Comparison of ENCODE assay signal across 17 cellular contexts in genomic region chr17:21373696-21374454, GRCh38. TPM values are rescaled to one million over a fixed set of nuclear protein-coding genes. Genes with fewer than 3 reads are reported as not detected.
"Had no signal": no experiment of that assay in that cellular context is flagged by ENCODE, and none has a peak within 500 bp of the region (broad histone marks: within the 10 kb centered on the region; RNA-seq: fewer than 3 reads in every experiment).

No MANE protein-coding gene starts in this region.

- H3K36me3 ChIP-seq: cardiac muscle cell, heart right ventricle, tibial artery had no signal

- DNase-seq: activated CD4-positive, alpha-beta memory T cell treated with anti-CD3 and anti-CD28 coated beads, Interleukin-2, amount 10 ng/mL, durations not matched to agents 7 days and 5 days; activated CD4-positive, alpha-beta T cell treated with anti-CD3 and anti-CD28 coated beads, Interleukin-2, amount 10 ng/mL, durations not matched to agents 24 days and 14 days; activated effector memory CD4-positive, alpha-beta T cell treated with anti-CD3 and anti-CD28 coated beads, Interleukin-2, amount 50 U/mL, for 16 hours; activated naive CD4-positive, alpha-beta T cell treated with anti-CD3 and anti-CD28 coated beads, Interleukin-2, amount 10 ng/mL, durations not matched to agents 7 days and 5 days; activated T-cell treated with anti-CD3 and anti-CD28 coated beads, Interleukin-2, amount 50 U/mL, for 72 hours; amygdala; heart right ventricle; islet precursor cell; left colon; mesenchymal stem cell; nephron progenitor cell; retina; stimulated activated CD4-positive, alpha-beta T cell treated with anti-CD3 and anti-CD28 coated beads, Interleukin-4, amount 100 ng/mL, for 4 hours; T-helper 2 cell; tibial artery had no signal

- H3K27ac Mint-ChIP-seq: activated CD4-positive, alpha-beta memory T cell treated with anti-CD3 and anti-CD28 coated beads, Interleukin-2, amount 10 ng/mL, durations not matched to agents 7 days and 5 days; activated CD4-positive, alpha-beta T cell treated with anti-CD3 and anti-CD28 coated beads, Interleukin-2, amount 10 ng/mL, durations not matched to agents 24 days and 14 days; activated naive CD4-positive, alpha-beta T cell treated with anti-CD3 and anti-CD28 coated beads, Interleukin-2, amount 10 ng/mL, durations not matched to agents 7 days and 5 days; activated T-cell treated with anti-CD3 and anti-CD28 coated beads, Interleukin-2, amount 50 U/mL, for 72 hours; nephron progenitor cell; stimulated activated naive CD8-positive, alpha-beta T cell treated with anti-CD3 and anti-CD28 coated beads, Interleukin-15, Interleukin-2, amounts not matched to agents 100 ng/mL and 50 ng/mL, for 24 hours had no signal

- H3K4me3 ChIP-seq: cardiac muscle cell, heart right ventricle, tibial artery had no signal

- H3K9me3 ChIP-seq: heart right ventricle, tibial artery had no signal

- H3K27me3 ChIP-seq: cardiac muscle cell had no signal

- H3K9me3 Mint-ChIP-seq: activated CD4-positive, alpha-beta memory T cell treated with anti-CD3 and anti-CD28 coated beads, Interleukin-2, amount 10 ng/mL, durations not matched to agents 7 days and 5 days; activated CD4-positive, alpha-beta T cell treated with anti-CD3 and anti-CD28 coated beads, Interleukin-2, amount 10 ng/mL, durations not matched to agents 24 days and 14 days; activated naive CD4-positive, alpha-beta T cell treated with anti-CD3 and anti-CD28 coated beads, Interleukin-2, amount 10 ng/mL, durations not matched to agents 7 days and 5 days; activated T-cell treated with anti-CD3 and anti-CD28 coated beads, Interleukin-2, amount 50 U/mL, for 72 hours; nephron progenitor cell; stimulated activated naive CD8-positive, alpha-beta T cell treated with anti-CD3 and anti-CD28 coated beads, Interleukin-15, Interleukin-2, amounts not matched to agents 100 ng/mL and 50 ng/mL, for 24 hours had no signal

- H3K36me3 Mint-ChIP-seq: activated naive CD4-positive, alpha-beta T cell treated with anti-CD3 and anti-CD28 coated beads, Interleukin-2, amount 10 ng/mL, durations not matched to agents 7 days and 5 days had no signal

- H3K4me3 Mint-ChIP-seq: activated CD4-positive, alpha-beta memory T cell treated with anti-CD3 and anti-CD28 coated beads, Interleukin-2, amount 10 ng/mL, durations not matched to agents 7 days and 5 days; activated CD4-positive, alpha-beta T cell treated with anti-CD3 and anti-CD28 coated beads, Interleukin-2, amount 10 ng/mL, durations not matched to agents 24 days and 14 days; activated naive CD4-positive, alpha-beta T cell treated with anti-CD3 and anti-CD28 coated beads, Interleukin-2, amount 10 ng/mL, durations not matched to agents 7 days and 5 days; activated T-cell treated with anti-CD3 and anti-CD28 coated beads, Interleukin-2, amount 50 U/mL, for 72 hours; nephron progenitor cell; stimulated activated naive CD8-positive, alpha-beta T cell treated with anti-CD3 and anti-CD28 coated beads, Interleukin-15, Interleukin-2, amounts not matched to agents 100 ng/mL and 50 ng/mL, for 24 hours had no signal

- H3K27ac ChIP-seq: cardiac muscle cell, heart right ventricle, tibial artery had no signal

RNA-seq across cellular contexts. Expression of gene KCNJ12, which starts 2.3 kb away (rescaled TPM):
- total RNA-seq: activated CD4-positive, alpha-beta memory T cell treated with anti-CD3 and anti-CD28 coated beads, Interleukin-2, amount 10 ng/mL, durations not matched to agents 7 days and 5 days; activated CD4-positive, alpha-beta T cell treated with anti-CD3 and anti-CD28 coated beads, Interleukin-2, amount 10 ng/mL, durations not matched to agents 24 days and 14 days; activated T-cell treated with anti-CD3 and anti-CD28 coated beads, Interleukin-2, amount 50 U/mL, for 72 hours had no signal
